Comparison of ENCODE assay signal across 8 cellular contexts in the genomic region with DNA sequence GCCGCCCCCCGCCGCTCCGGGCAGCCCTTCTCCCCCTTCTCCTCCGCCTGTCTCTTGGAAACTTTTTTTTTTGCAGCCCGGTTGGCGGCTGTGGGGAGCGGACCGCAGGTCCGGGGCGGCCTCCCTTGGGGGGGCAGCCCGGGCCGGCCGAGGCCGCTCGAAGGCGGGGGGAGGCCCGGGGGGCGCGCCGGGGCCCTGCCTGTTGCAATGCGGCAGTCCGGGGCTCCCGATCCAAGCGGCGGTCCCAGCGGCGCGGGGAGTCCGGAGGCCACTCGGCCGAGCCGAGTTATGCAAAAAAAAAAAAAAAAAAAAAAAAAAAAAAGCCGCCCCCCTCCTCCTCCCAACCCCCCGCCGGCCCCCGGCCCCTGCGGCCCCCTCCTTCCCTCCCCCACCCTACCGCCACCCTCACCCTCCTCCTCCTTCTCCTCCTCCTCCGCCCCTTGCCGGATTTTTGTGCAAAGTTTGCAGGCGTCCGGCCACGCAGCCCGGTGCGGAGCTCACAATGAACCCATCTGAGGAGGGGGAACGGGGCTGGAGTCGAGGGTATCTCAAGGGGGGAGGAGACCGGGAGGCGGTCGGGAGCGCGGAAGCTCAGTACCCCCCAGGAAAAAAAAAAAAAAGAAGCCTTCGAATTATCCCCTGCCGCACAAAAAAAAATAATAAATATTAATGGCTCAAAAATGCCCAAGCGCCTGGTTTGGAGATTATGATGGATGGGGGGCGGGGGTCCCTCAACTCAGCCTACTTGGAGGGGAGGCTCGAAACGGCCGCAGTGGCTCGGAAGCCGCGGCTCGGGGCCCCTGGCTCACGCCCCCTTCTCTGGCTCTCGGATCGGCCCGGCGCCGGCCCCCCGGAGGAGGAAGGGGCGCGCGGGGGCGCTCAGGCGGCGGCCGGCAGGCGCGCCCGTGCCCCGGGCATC. TPM values are rescaled to one million over a fixed set of nuclear protein-coding genes. Genes with fewer than 3 reads are reported as not detected.
DNase-seq lines count a peak whose midpoint lies in the region; ATAC-seq and TF ChIP-seq lines count a peak whose summit lies in the region.

A gene (minus strand): TSS at position 291 of the 919 bp plus-strand sequence. CDS start 338 bp downstream, outside the sequence.

- CTCF ChIA-PET in BJ (lab: Yijun Ruan, JAX) = interaction anchor here (1.7 to 8.0 kb wide), 3 partner anchors 10 to 247 kb away, joined by 7 to 57 read pairs (median 8); no protein-coding TSS in a partner anchor

- DNase-seq in BJ (ENCODE audit: low read depth) (no peak), caudate nucleus (lab: John Stamatoyannopoulos, UW) (no peak), memory B cell (ENCODE audit: low spot score in 2 of 2) (no peak), upper lobe of right lung (no peak), NCI-H510A (lab: John Stamatoyannopoulos, UW) (no peak), NCI-H2196 treated with DMSO at 0.1 percent for 48 hours (lab: John Stamatoyannopoulos, UW; ENCODE audit: unreplicated experiment) (no peak)
- no peak for DNase-seq in stimulated activated naive CD4-positive, alpha-beta T cell treated with Interleukin-2 at 50 U/mL for 16 hours (lab: John Stamatoyannopoulos, UW)

- intact Hi-C loops in upper lobe of right lung (cut with DNase I) = no loop called here

- H3K9me3 Mint-ChIP-seq in memory B cell = no peaks in the 10 kb centered on the region

- TF ChIP-seq CTCF in BJ (IDR thresholded peaks at IDR 0.05; ENCODE audit: insufficient read depth, low read depth, low read length) (no peak), upper lobe of right lung (IDR thresholded peaks at IDR 0.05) (no peak)

- H3K27me3 ChIP-seq in BJ (ENCODE audit: control insufficient read depth, insufficient read depth, low read length) = peaks cover 16% of the 10 kb centered on the region
- H3K27me3 ChIP-seq in HUES48 (ENCODE audit: control insufficient read depth, insufficient read depth, low read length) = peaks cover 35% of the 10 kb centered on the region
- H3K27me3 ChIP-seq in upper lobe of right lung = peaks cover 7% of the 10 kb centered on the region

- H3K27ac Mint-ChIP-seq in memory B cell = no peak within 1 kb of the TSS

- H3K4me1 Mint-ChIP-seq in memory B cell = peaks cover 5% of the 10 kb centered on the region

- H3K9me3 ChIP-seq in HUES48 (ENCODE audit: control insufficient read depth, insufficient read depth, low read length) = no peaks in the 10 kb centered on the region
- no peaks in the 10 kb centered on the region for H3K9me3 ChIP-seq in upper lobe of right lung

- peak within 1 kb of the TSS; percentile 82 for H3K4me3 Mint-ChIP-seq in memory B cell

- H3K4me1 ChIP-seq in HUES48 (ENCODE audit: control insufficient read depth, insufficient read depth, low read length) (peaks cover 33% of the 10 kb centered on the region), upper lobe of right lung (peaks cover 40% of the 10 kb centered on the region)

- H3K27me3 Mint-ChIP-seq in memory B cell = peaks cover 26% of the 10 kb centered on the region

- POLR2A ChIA-PET in BJ (lab: Charles Lee) = no interaction called here

- H3K4me3 ChIP-seq in BJ (ENCODE audit: low read depth, low read length) (peak within 1 kb of the TSS; percentile 54), HUES48 (ENCODE audit: low read depth, low read length) (peak within 1 kb of the TSS; percentile 73), upper lobe of right lung (peak within 1 kb of the TSS; percentile 66)

- no peaks in the 10 kb centered on the region for H3K36me3 Mint-ChIP-seq in memory B cell

- H3K27ac ChIP-seq in HUES48 (ENCODE audit: low read depth, low read length) = peak within 1 kb of the TSS; percentile 90
- peak within 1 kb of the TSS; percentile 76 for H3K27ac ChIP-seq in caudate nucleus (ENCODE audit: low read depth, low read length)
- H3K27ac ChIP-seq in upper lobe of right lung = peak within 1 kb of the TSS; percentile 82

- H3K36me3 ChIP-seq in BJ (ENCODE audit: control insufficient read depth, insufficient read depth, low read length) (no peaks in the 10 kb centered on the region), HUES48 (ENCODE audit: control insufficient read depth, insufficient read depth, low read length) (no peaks in the 10 kb centered on the region), upper lobe of right lung (no peaks in the 10 kb centered on the region)

- peak within 1 kb of the TSS; percentile 70; the same call in 1 of the 2 replicates for H3K9ac ChIP-seq in HUES48 (ENCODE audit: low read depth, low read length)

- ATAC-seq in memory B cell (ENCODE audit: low read depth) (no peak), upper lobe of right lung (no peak)

RNA-seq across cellular contexts. Expression of the gene that starts here (rescaled TPM):
- polyA plus RNA-seq in BJ (2011; rRNA removed) = 0.22 TPM in 2 replicates
- 0.33 and 0.67 TPM in 2 replicates for polyA minus RNA-seq in BJ (2011; rRNA and poly(A)+ RNA removed)
- total RNA-seq in upper lobe of right lung = 11.9 TPM
